Comparison of ENCODE assay signal across 1 cellular context in the genomic region with DNA sequence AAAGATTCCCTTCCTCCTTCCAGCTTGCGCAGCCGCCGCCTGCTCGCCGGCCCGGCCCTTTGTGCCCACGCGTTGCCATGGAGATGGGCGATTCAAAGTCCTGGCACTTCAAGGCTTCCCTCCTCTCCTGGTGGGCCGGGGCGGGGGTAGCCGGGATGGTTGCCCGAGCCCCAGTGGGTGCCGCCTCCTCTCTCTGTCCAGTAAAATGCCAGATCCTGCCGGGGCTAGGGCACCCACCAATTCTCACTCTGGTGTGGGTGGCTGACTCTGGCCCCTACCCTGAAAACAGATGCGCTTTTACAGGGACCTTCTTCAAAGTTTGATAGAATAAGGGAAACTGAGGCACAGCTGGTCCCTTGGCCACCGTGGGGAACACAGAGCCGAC. TPM values are rescaled to one million over a fixed set of nuclear protein-coding genes. Genes with fewer than 3 reads are reported as not detected.
"Had no signal": no experiment of that assay in that cellular context is flagged by ENCODE, and none has a peak within 500 bp of the region (broad histone marks: within the 10 kb centered on the region; RNA-seq: fewer than 3 reads in every experiment).

No MANE protein-coding gene starts in this region.

RNA-seq across cellular contexts. Expression of gene PRODH, which starts 22.2 kb away (rescaled TPM):
- total RNA-seq: pulmonary artery endothelial cell had no signal
